12 cellular contexts compared by ENCODE assay signal in the genomic region with DNA sequence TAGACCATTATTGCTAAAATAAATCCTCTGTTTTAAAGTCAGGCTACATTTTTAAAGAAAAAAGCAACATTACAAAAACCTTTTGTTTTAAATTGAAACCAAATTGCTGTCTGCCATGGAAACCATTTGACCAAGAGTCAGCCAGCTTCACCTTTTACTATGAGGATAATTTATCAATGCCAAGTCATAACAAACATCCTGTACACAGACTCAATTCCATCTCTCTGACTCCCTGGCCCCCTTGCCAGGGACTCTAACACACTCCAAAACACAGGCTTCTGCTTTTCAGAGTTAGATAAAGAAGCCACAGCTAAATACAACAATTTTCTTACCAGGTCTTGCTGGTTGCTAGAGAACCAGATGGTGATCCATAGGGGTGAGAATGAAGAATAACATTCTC.
DNase-seq lines count a peak whose midpoint lies in the region; ATAC-seq, FAIRE-seq and TF ChIP-seq lines count a peak whose summit lies in the region.
"Had no signal": no experiment of that assay in that cellular context is flagged by ENCODE, and none has a peak within 500 bp of the region (broad histone marks: within the 10 kb centered on the region; RNA-seq: fewer than 3 reads in every experiment).

No MANE protein-coding gene starts in this region.

- no peak overlapping the region for H3K9ac ChIP-seq in endothelial cell of umbilical vein (replicated peaks; ENCODE audit: extremely low read depth, insufficient read depth, low read length)

- no peak overlapping the region for H3K4me3 ChIP-seq in endothelial cell of umbilical vein (replicated peaks in 1 of 3; ENCODE audit: insufficient read depth in 1 of 3, low read depth in 1 of 3, low read length in 3 of 3)
- H3K4me3 ChIP-seq: testis had no signal

- H3K36me3 Mint-ChIP-seq in progenitor cell of endocrine pancreas (ENCODE audit: insufficient read depth), result peaks cover 30% of the 10 kb centered on the region

- H3K4me2 ChIP-seq in endothelial cell of umbilical vein (ENCODE audit: insufficient read depth, low read length), result peak overlapping the region; percentile 24

- ATAC-seq in esophagus mucosa (no peak), HG03565 (IDR thresholded peaks at IDR 0.05; ENCODE audit: unreplicated experiment) (no peak)

- peak overlapping the region; percentile 31 for H3K4me3 Mint-ChIP-seq in progenitor cell of endocrine pancreas (ENCODE audit: low read depth)

- H3K4me1 Mint-ChIP-seq in progenitor cell of endocrine pancreas (ENCODE audit: low read depth), result peaks cover 49% of the 10 kb centered on the region

- H3K9me1 ChIP-seq in endothelial cell of umbilical vein (replicated peaks; ENCODE audit: control insufficient read depth, extremely low read depth, insufficient read depth, low read length), result no peaks in the 10 kb centered on the region

- TF ChIP-seq CTCF in endothelial cell of umbilical vein (IDR thresholded peaks at IDR 0.05; ENCODE audit: extremely low read depth in 1 of 2, insufficient read depth in 1 of 2, low read depth in 1 of 2, low read length in 2 of 2) (no peak), progenitor cell of endocrine pancreas (IDR thresholded peaks at IDR 0.05; ENCODE audit: unreplicated experiment) (no peak)

- CTCF ChIA-PET in endothelial cell of umbilical vein (lab: Charles Lee), result interaction anchor here (1.1 to 1.5 kb wide), 5 partner anchors 10 to 151 kb away, joined by 3 to 6 read pairs (median 4); no protein-coding TSS in a partner anchor

- no peaks in the 10 kb centered on the region for H3K27me3 ChIP-seq in endothelial cell of umbilical vein (ENCODE audit: control insufficient read depth in 2 of 2, insufficient read depth in 2 of 2, low read length in 2 of 2)
- H3K27me3 ChIP-seq: testis had no signal

- H4K20me1 ChIP-seq in endothelial cell of umbilical vein (replicated peaks; ENCODE audit: control insufficient read depth, extremely low read depth, insufficient read depth, low read length), result no peaks in the 10 kb centered on the region

- TF ChIP-seq POLR2A in endothelial cell of umbilical vein (IDR thresholded peaks at IDR 0.05; ENCODE audit: low read depth, low read length), result no peak

- POLR2A ChIA-PET in endothelial cell of umbilical vein (lab: Charles Lee), result no interaction called here

- no peak overlapping the region for H2AFZ ChIP-seq in endothelial cell of umbilical vein (ENCODE audit: low read depth, low read length)

- H3K79me2 ChIP-seq in endothelial cell of umbilical vein (ENCODE audit: control insufficient read depth, insufficient read depth, low read length), result no peaks in the 10 kb centered on the region

- no peak overlapping the region for H3K27ac ChIP-seq in endothelial cell of umbilical vein (ENCODE audit: insufficient read depth, low read depth, low read length)

- peak; percentile 47 for DNase-seq in EH (ENCODE audit: low read depth)
- peak; percentile 65 for DNase-seq in NCI-H748 (lab: John Stamatoyannopoulos, UW; ENCODE audit: unreplicated experiment)
- peak; percentile 69 for DNase-seq in endothelial cell of umbilical vein (ENCODE audit: low read depth, low spot score)
- DNase-seq in progenitor cell of endocrine pancreas (ENCODE audit: low spot score, unreplicated experiment), result no peak
- DNase-seq in HTR-8/SVneo (ENCODE audit: insufficient read length, low spot score), result no peak
- no peak for DNase-seq in cerebellum (ENCODE audit: low spot score)
- DNase-seq: activated effector memory CD4-positive, alpha-beta T cell treated with Interleukin-2 at 50 U/mL for 16 hours; DMS79; testis had no signal

- peaks cover 21% of the 10 kb centered on the region for H3K4me1 ChIP-seq in endothelial cell of umbilical vein (ENCODE audit: control insufficient read depth, extremely low read depth, insufficient read depth, low read length)

- H3K9me3 ChIP-seq in endothelial cell of umbilical vein (replicated peaks; ENCODE audit: control insufficient read depth, insufficient read depth, low read length), result no peaks in the 10 kb centered on the region
- H3K9me3 ChIP-seq: testis had no signal

- FAIRE-seq in endothelial cell of umbilical vein (lab: Jason Lieb, UNC) (no peak), HTR-8/SVneo (lab: Jason Lieb, UNC) (no peak)
- FAIRE-seq: TTC549 had no signal

- H3K27ac Mint-ChIP-seq in progenitor cell of endocrine pancreas, result peak overlapping the region; percentile 92

- peaks cover 3 to 4% of the 10 kb centered on the region in 2 experiments for H3K36me3 ChIP-seq in endothelial cell of umbilical vein (ENCODE audit: control insufficient read depth in 2 of 2, extremely low read depth in 1 of 2, insufficient read depth in 2 of 2, low read length in 2 of 2)

- dilution Hi-C loops in endothelial cell of umbilical vein (cut with MboI; ENCODE audit: extremely low pct_ligation_motif_present, low sequenced_read_pairs), result no loop called here

- no peaks in the 10 kb centered on the region for H3K9me3 Mint-ChIP-seq in progenitor cell of endocrine pancreas (ENCODE audit: low read depth)

- intact Hi-C loops in endothelial cell of umbilical vein (cut with micrococcal nuclease), result no loop called here

- BruUV-seq in endothelial cell of umbilical vein (replicated peaks; lab: Mats Ljungman, UMichigan), result no TSS peak

- H3K27me3 Mint-ChIP-seq in progenitor cell of endocrine pancreas, result no peaks in the 10 kb centered on the region

TF ChIP-seq in endothelial cell of umbilical vein, 7 proteins besides CTCF, POLR2A, EP300 and RAD21:
- TF ChIP-seq EZH2 (IDR thresholded peaks at IDR 0.05; ENCODE audit: borderline replicate concordance, low read depth, low read length, severe bottlenecking) (no peak), FOS (IDR thresholded peaks at IDR 0.05; ENCODE audit: borderline replicate concordance, insufficient read depth, low read length) (no peak), POLR2AphosphoS5 (IDR thresholded peaks at IDR 0.05; ENCODE audit: insufficient read depth, low read depth, low read length) (no peak), GATA2 (IDR thresholded peaks at IDR 0.05; ENCODE audit: insufficient read depth, insufficient read length, low read depth, low read length) (no peak), JUN (IDR thresholded peaks at IDR 0.05; ENCODE audit: borderline replicate concordance, insufficient read depth, insufficient read length, low read depth) (no peak), MAX (IDR thresholded peaks at IDR 0.05; ENCODE audit: insufficient read depth, insufficient read length) (no peak), MYC (IDR thresholded peaks at IDR 0.05; ENCODE audit: low read depth, low read length) (no peak)

Comparison
In these comparisons a context has a peak if more than half of its experiments do, and no peak if none do; other contexts are left out.
1. DNase-seq: peak in EH (single experiment), NCI-H748 (single experiment) and endothelial cell of umbilical vein (single experiment); none in progenitor cell of endocrine pancreas (single experiment), HTR-8/SVneo (single experiment) and cerebellum (single experiment).